27 cellular contexts compared by ENCODE assay signal in genomic region chr7:71835056-71835455, GRCh38.
"Had no signal": no experiment of that assay in that cellular context is flagged by ENCODE, and none has a peak within 500 bp of the region (broad histone marks: within the 10 kb centered on the region; RNA-seq: fewer than 3 reads in every experiment).

No MANE protein-coding gene starts in this region.

- H3K27ac ChIP-seq: esophagus squamous epithelium, heart right ventricle, lower lobe of right lung, parathyroid adenoma, right lobe of liver, thyroid gland, vagina had no signal

- DNase-seq: cortex of kidney; effector memory CD8-positive, alpha-beta T cell; erythroblast; esophagus squamous epithelium; foreskin melanocyte; glutamatergic neuron; heart right ventricle; hypothalamus; immature natural killer cell; islet precursor cell; kidney glomerular epithelial cell; left ventricle myocardium superior; lower lobe of right lung; naive thymus-derived CD8-positive, alpha-beta T cell; nephron progenitor cell; right lobe of liver; stimulated activated CD4-positive, alpha-beta T cell treated with anti-CD3 and anti-CD28 coated beads, Interleukin-12 subunit alpha, Interleukin-12 subunit beta, amount 100 ng/mL, for 4 hours; stimulated activated CD4-positive, alpha-beta T cell treated with anti-CD3 and anti-CD28 coated beads, Interleukin-1b, Interleukin-23, amount 100 ng/mL, for 48 hours; stimulated activated CD4-positive, alpha-beta T cell treated with anti-CD3 and anti-CD28 coated beads, Interleukin-4, amount 100 ng/mL, for 1 hour; stimulated activated CD8-positive, alpha-beta memory T cell treated with anti-CD3 and anti-CD28 coated beads, Interleukin-4, amount 100 ng/mL, for 48 hours; stimulated activated naive CD4-positive, alpha-beta T cell; stimulated activated naive CD8-positive, alpha-beta T cell treated with anti-CD3 and anti-CD28 coated beads, Interleukin-15, amount 100 ng/mL, for 72 hours; thyroid gland; trophoblast cell had no signal

- H3K4me1 ChIP-seq: esophagus squamous epithelium, heart right ventricle, lower lobe of right lung, parathyroid adenoma, right lobe of liver, thyroid gland, vagina had no signal

- H3K36me3 ChIP-seq: esophagus squamous epithelium, heart right ventricle, lower lobe of right lung, right lobe of liver, thyroid gland, vagina had no signal

- H3K9me3 ChIP-seq: esophagus squamous epithelium, heart right ventricle, lower lobe of right lung, right lobe of liver, thyroid gland, vagina had no signal

- ATAC-seq: effector memory CD8-positive, alpha-beta T cell; heart right ventricle; left ventricle myocardium superior; lower lobe of right lung; naive thymus-derived CD8-positive, alpha-beta T cell; right lobe of liver; stimulated activated naive CD8-positive, alpha-beta T cell treated with anti-CD3 and anti-CD28 coated beads, Interleukin-15, amount 100 ng/mL, for 72 hours had no signal

- H3K27me3 ChIP-seq: esophagus squamous epithelium, heart right ventricle, right lobe of liver, thyroid gland, vagina had no signal

- H3K4me3 ChIP-seq: esophagus squamous epithelium, heart right ventricle, lower lobe of right lung, right lobe of liver, smooth muscle cell, thyroid gland, vagina had no signal
